Comparison of ENCODE assay signal across 16 cellular contexts in the genomic region with DNA sequence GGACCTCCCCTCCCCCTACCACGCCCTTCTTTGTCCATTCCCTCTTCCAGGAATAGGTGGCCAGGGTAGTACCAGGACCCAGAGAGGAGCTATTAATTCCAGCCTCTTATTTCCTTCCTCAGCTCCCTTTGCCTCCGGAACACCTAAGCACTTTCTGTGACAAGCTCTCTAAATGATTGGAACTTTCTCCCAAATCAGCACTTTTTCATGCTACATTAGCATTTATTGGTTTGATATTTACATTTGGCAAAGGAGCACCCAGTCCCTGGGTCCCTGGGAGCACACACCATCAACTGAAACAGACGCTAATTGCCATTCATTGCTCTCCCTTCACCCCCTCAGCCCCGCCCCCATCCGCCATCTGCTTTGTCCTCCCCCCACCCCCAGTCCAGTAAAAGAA.
A peak's percentile ranks its signal among the peaks of the same experiment; 100 is the strongest.
DNase-seq lines count a peak whose midpoint lies in the region; ATAC-seq and TF ChIP-seq lines count a peak whose summit lies in the region.
"Had no signal": no experiment of that assay in that cellular context is flagged by ENCODE, and none has a peak within 500 bp of the region (broad histone marks: within the 10 kb centered on the region; RNA-seq: fewer than 3 reads in every experiment).

No MANE protein-coding gene starts in this region.

- H3K4me1 Mint-ChIP-seq in CD8-positive, alpha-beta T cell (ENCODE audit: low read depth), result peaks cover 29% of the 10 kb centered on the region
- H3K4me1 Mint-ChIP-seq in immature natural killer cell, result peaks cover 33% of the 10 kb centered on the region in 2 donors

- no peaks in the 10 kb centered on the region for H3K27me3 Mint-ChIP-seq in CD8-positive, alpha-beta T cell (ENCODE audit: low read depth)
- peaks cover 7 to 13% (median 11%) of the 10 kb centered on the region in 3 donors for H3K27me3 Mint-ChIP-seq in immature natural killer cell (ENCODE audit: low read depth in 3 of 3)

- H3K9me3 Mint-ChIP-seq in CD8-positive, alpha-beta T cell, result peaks cover 2% of the 10 kb centered on the region
- H3K9me3 Mint-ChIP-seq in immature natural killer cell, result peaks cover 0 to under 1% (median 0%) of the 10 kb centered on the region in 6 donors

- H3K36me3 ChIP-seq in CD8-positive, alpha-beta T cell (ENCODE audit: insufficient read depth, low read length), result no peaks in the 10 kb centered on the region

- DNase-seq in DMS79 treated with DMSO at 0.1 percent for 48 hours (lab: John Stamatoyannopoulos, UW) (peak; percentile 48), DMS79 (lab: John Stamatoyannopoulos, UW) (no peak), NCI-H69 (lab: John Stamatoyannopoulos, UW) (peak; percentile 67), immature natural killer cell (no peak), amygdala (lab: John Stamatoyannopoulos, UW) (no peak), HuH-7.5 (ENCODE audit: low spot score) (no peak)
- no peak for DNase-seq in CD8-positive, alpha-beta T cell
- DNase-seq: KBM-7, NCI-H146, NCI-H2227 treated with DMSO at 0.1 percent for 48 hours, NCI-H526 treated with DMSO at 0.1 percent for 48 hours, OCI-M1, RPMI8226 had no signal

- no peak overlapping the region for H3K4me3 ChIP-seq in CD8-positive, alpha-beta T cell (ENCODE audit: low read depth, low read length)

- POLR2A ChIA-PET in CD8-positive, alpha-beta T cell (lab: Charles Lee), result no interaction called here

- intact Hi-C loops in CD8-positive, alpha-beta T cell (cut with DNase I, micrococcal nuclease), result no loop called here

- H3K27ac Mint-ChIP-seq in CD8-positive, alpha-beta T cell, result peak overlapping the region; percentile 87
- H3K27ac Mint-ChIP-seq in immature natural killer cell, result peak overlapping the region in 5 of 6 donors; percentile 83 to 90 (median 87)
- H3K27ac Mint-ChIP-seq: CD14-positive monocyte had no signal

- no peaks in the 10 kb centered on the region for H3K27me3 ChIP-seq in CD8-positive, alpha-beta T cell (ENCODE audit: insufficient read depth, low read length)

- no peak overlapping the region for H3K27ac ChIP-seq in CD8-positive, alpha-beta T cell (ENCODE audit: low read depth, low read length)

- ATAC-seq in CD8-positive, alpha-beta T cell, result no peak
- no peak for ATAC-seq in GM19328 (IDR thresholded peaks at IDR 0.05; ENCODE audit: unreplicated experiment)
- ATAC-seq: HCT116 had no signal

- H3K4me1 ChIP-seq in CD8-positive, alpha-beta T cell (ENCODE audit: insufficient read depth, low read length), result peaks cover 14% of the 10 kb centered on the region

- TF ChIP-seq CTCF in CD8-positive, alpha-beta T cell (IDR thresholded peaks at IDR 0.05), result no peak

- CTCF ChIA-PET in CD8-positive, alpha-beta T cell (lab: Charles Lee), result interaction anchor here (0.5 to 2.7 kb wide), 3 partner anchors 11 to 77 kb away, joined by 3 to 8 read pairs (median 3); no protein-coding TSS in a partner anchor

- no peaks in the 10 kb centered on the region for H3K9me3 ChIP-seq in CD8-positive, alpha-beta T cell (ENCODE audit: low read length)

- no peaks in the 10 kb centered on the region for H3K36me3 Mint-ChIP-seq in CD8-positive, alpha-beta T cell
- H3K36me3 Mint-ChIP-seq in immature natural killer cell, result no peaks in the 10 kb centered on the region
- H3K36me3 Mint-ChIP-seq: CD14-positive monocyte had no signal

- no peak overlapping the region for H3K4me3 Mint-ChIP-seq in CD8-positive, alpha-beta T cell
- peak overlapping the region in 1 of 5 donors; percentile 76 for H3K4me3 Mint-ChIP-seq in immature natural killer cell
- H3K4me3 Mint-ChIP-seq: CD14-positive monocyte had no signal

Comparison
In these comparisons a context has a peak if more than half of its experiments do, and no peak if none do; other contexts are left out.
1. DNase-seq: peak in DMS79 treated with DMSO at 0.1 percent for 48 hours (single experiment) and NCI-H69 (single experiment); none in DMS79 (single experiment), CD8-positive, alpha-beta T cell (0 of 7), immature natural killer cell (0 of 3), amygdala (0 of 56) and HuH-7.5 (single experiment).